In the genomic region with DNA sequence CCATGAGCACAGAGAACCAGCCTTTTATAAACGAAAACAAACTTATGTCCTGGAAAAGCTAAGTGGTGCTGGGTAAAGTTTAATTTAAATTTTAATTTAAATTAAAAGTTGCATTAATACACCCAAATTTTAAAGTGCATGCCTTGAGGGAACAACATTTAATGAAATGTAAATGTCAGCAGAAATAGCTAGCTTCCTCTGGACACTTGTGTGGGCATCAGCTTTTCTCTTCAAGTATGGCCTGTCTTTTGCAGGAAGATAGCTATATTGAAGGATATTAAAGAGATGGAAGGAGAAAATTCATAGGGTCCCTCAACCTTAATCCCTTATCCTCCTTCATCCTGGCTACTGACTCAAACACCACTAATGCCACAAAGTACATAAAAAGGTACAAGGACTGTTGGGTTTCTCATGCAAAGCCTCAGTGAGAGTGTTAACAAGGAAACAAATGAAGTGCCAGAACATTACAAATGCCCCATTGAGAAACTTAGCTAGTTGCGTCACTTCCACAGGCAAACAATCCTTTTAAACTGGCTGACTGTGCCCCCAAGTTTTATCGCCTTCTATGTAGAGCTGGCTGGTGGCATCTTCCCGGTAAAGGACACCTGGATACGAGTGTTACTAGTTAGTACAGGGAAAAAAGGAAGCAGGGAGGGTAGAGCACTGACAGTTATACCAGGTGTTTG, we compare ENCODE assay signal across 9 cellular contexts. TPM values are rescaled to one million over a fixed set of nuclear protein-coding genes. Genes with fewer than 3 reads are reported as not detected.
DNase-seq lines count a peak whose midpoint lies in the region; ATAC-seq and TF ChIP-seq lines count a peak whose summit lies in the region.
"Had no signal": no experiment of that assay in that cellular context is flagged by ENCODE, and none has a peak within 500 bp of the region (broad histone marks: within the 10 kb centered on the region; RNA-seq: fewer than 3 reads in every experiment).

No MANE protein-coding gene starts in this region.

- intact Hi-C loops in A673 (cut with micrococcal nuclease; ENCODE audit: unreplicated experiment): no loop called here

- no peak for TF ChIP-seq POLR2A in Peyer's patch (IDR thresholded peaks at IDR 0.05)

- ATAC-seq in effector memory CD8-positive, alpha-beta T cell (replicated peaks): no peak
- ATAC-seq in naive B cell (ENCODE audit: low read depth in 2 of 2): no peak
- ATAC-seq in GM18909 (IDR thresholded peaks at IDR 0.05; ENCODE audit: poor library complexity, unreplicated experiment): no peak

- H4K20me1 ChIP-seq in MM.1S (ENCODE audit: insufficient read depth, low read length): 0 out of 2 replicates have a peak, but pooled peaks cover 6% of the 10 kb centered on the region

- H3K27ac Mint-ChIP-seq in effector memory CD8-positive, alpha-beta T cell: peak overlapping the region; percentile 16 to 46
- peak overlapping the region in 4 of 6 donors; percentile 39 to 95 (median 73) for H3K27ac Mint-ChIP-seq in naive B cell

- H3K4me3 Mint-ChIP-seq in effector memory CD8-positive, alpha-beta T cell: peak overlapping the region in 1 of 2 donors; percentile 46
- no peak overlapping the region for H3K4me3 Mint-ChIP-seq in naive B cell

- no peak overlapping the region for H3K14ac ChIP-seq in neuronal stem cell (ENCODE audit: low read length)

- H2BK12ac ChIP-seq in neuronal stem cell (ENCODE audit: low read length): no peak overlapping the region

- H3K27me3 Mint-ChIP-seq in effector memory CD8-positive, alpha-beta T cell: no peaks in the 10 kb centered on the region
- H3K27me3 Mint-ChIP-seq in naive B cell: no peaks in the 10 kb centered on the region

- CTCF ChIA-PET in A673 (lab: Charles Lee): no interaction called here

- H2AK5ac ChIP-seq in neuronal stem cell (ENCODE audit: low read depth, low read length): no peak overlapping the region

- H2AFZ ChIP-seq in MM.1S (ENCODE audit: low read length): no peak overlapping the region
- H2AFZ ChIP-seq in neuronal stem cell (ENCODE audit: low read length): no peak overlapping the region

- H2BK15ac ChIP-seq in neuronal stem cell (ENCODE audit: low read length): no peak overlapping the region

- H4K8ac ChIP-seq in neuronal stem cell (ENCODE audit: low read depth, low read length): no peak overlapping the region

- no peaks in the 10 kb centered on the region for H3K36me3 ChIP-seq in A673 (ENCODE audit: insufficient read depth, low read length, poor library complexity, severe bottlenecking)
- H3K36me3 ChIP-seq in MM.1S (replicated peaks; ENCODE audit: insufficient read depth, low read length): no peaks in the 10 kb centered on the region
- H3K36me3 ChIP-seq in neuronal stem cell (replicated peaks in 1 of 2; ENCODE audit: control insufficient read depth in 2 of 2, insufficient read depth in 2 of 2, low read length in 2 of 2): peaks cover 0 to 73% of the 10 kb centered on the region in 2 donors
- no peaks in the 10 kb centered on the region for H3K36me3 ChIP-seq in Peyer's patch

- H3K4me1 ChIP-seq in A673 (ENCODE audit: insufficient read depth, low read length, poor library complexity, severe bottlenecking) (peaks cover 51% of the 10 kb centered on the region), MM.1S (ENCODE audit: low read length) (peaks cover 37% of the 10 kb centered on the region), neuronal stem cell (ENCODE audit: control insufficient read depth in 2 of 2, insufficient read depth in 1 of 2, low read depth in 1 of 2, low read length in 2 of 2) (peaks cover 25 to 45% of the 10 kb centered on the region in 2 donors), Peyer's patch (peaks cover 0 to 34% (median 4%) of the 10 kb centered on the region in 4 donors)

- WGBS in neuronal stem cell (ENCODE audit: extremely low coverage in 2 of 2, insufficient read length in 2 of 2, insufficient replicate concordance in 1 of 2), 2 donors: no CpG with 5 or more reads among the region's 5 CpGs

- peak overlapping the region; percentile 83 for H3K4me2 ChIP-seq in MM.1S (ENCODE audit: low read depth, low read length)
- H3K4me2 ChIP-seq in neuronal stem cell (ENCODE audit: insufficient read depth, low read length, poor library complexity, severe bottlenecking): no peak overlapping the region

- H3K79me1 ChIP-seq in neuronal stem cell (ENCODE audit: low read depth, low read length): no peaks in the 10 kb centered on the region

- H3K79me2 ChIP-seq in MM.1S (ENCODE audit: low read length): peaks cover 100% of the 10 kb centered on the region

- H3K9me3 ChIP-seq in A673 (ENCODE audit: low read depth, low read length, poor library complexity, severe bottlenecking) (no peaks in the 10 kb centered on the region), MM.1S (replicated peaks; ENCODE audit: insufficient read depth, low read length) (no peaks in the 10 kb centered on the region), neuronal stem cell (replicated peaks in 1 of 2; ENCODE audit: control insufficient read depth in 2 of 2, insufficient read depth in 1 of 2, low read depth in 1 of 2, low read length in 2 of 2) (no peaks in the 10 kb centered on the region), Peyer's patch (no peaks in the 10 kb centered on the region)

- no peak overlapping the region for H4K91ac ChIP-seq in neuronal stem cell (ENCODE audit: low read depth, low read length, poor library complexity)

- no peak overlapping the region for H3K23ac ChIP-seq in neuronal stem cell (ENCODE audit: low read depth, low read length, poor library complexity)

- H3K9me2 ChIP-seq in MM.1S (replicated peaks; ENCODE audit: insufficient read depth, low read length): no peaks in the 10 kb centered on the region

- TF ChIP-seq CTCF in A673 (conservative IDR thresholded peaks at IDR 0.05; ENCODE audit: low read depth, low read length) (no peak), MM.1S (IDR thresholded peaks at IDR 0.05; ENCODE audit: low read length) (no peak), Peyer's patch (IDR thresholded peaks at IDR 0.05) (no peak)

- no peaks in the 10 kb centered on the region for H3K9me3 Mint-ChIP-seq in effector memory CD8-positive, alpha-beta T cell
- no peaks in the 10 kb centered on the region for H3K9me3 Mint-ChIP-seq in naive B cell

- H3K4me3 ChIP-seq in A673 (ENCODE audit: low read depth, low read length, poor library complexity, severe bottlenecking) (no peak overlapping the region), MM.1S (ENCODE audit: low read length) (peak overlapping the region; percentile 23; the same call in 1 of the 2 replicates), neuronal stem cell (ENCODE audit: low read length in 2 of 2) (no peak overlapping the region), Peyer's patch (no peak overlapping the region)

- H3K18ac ChIP-seq in neuronal stem cell (ENCODE audit: low read length): no peak overlapping the region

- peaks cover 21% of the 10 kb centered on the region for H3F3A ChIP-seq in MM.1S (ENCODE audit: insufficient read depth, low read length)

- DNase-seq in A673 (ENCODE audit: low spot score): no peak
- no peak for DNase-seq in MM.1S
- no peak for DNase-seq in effector memory CD8-positive, alpha-beta T cell
- DNase-seq in naive B cell: no peak
- DNase-seq in neuronal stem cell (ENCODE audit: low spot score): no peak
- DNase-seq in Peyer's patch: no peak
- DNase-seq in stimulated activated CD4-positive, alpha-beta T cell treated with anti-CD3 and anti-CD28 coated beads, Interleukin-2, amount 100 ng/mL, for 48 hours: no peak
- DNase-seq: NCI-H1694 had no signal

- peaks cover 38 to 68% of the 10 kb centered on the region in 2 donors for H3K4me1 Mint-ChIP-seq in effector memory CD8-positive, alpha-beta T cell (ENCODE audit: low read depth in 2 of 2)
- H3K4me1 Mint-ChIP-seq in naive B cell: peaks cover 50 to 77% (median 63%) of the 10 kb centered on the region in 3 donors

- H3K27me3 ChIP-seq in A673 (replicated peaks; ENCODE audit: insufficient read depth, low read depth, low read length, poor library complexity): no peaks in the 10 kb centered on the region
- H3K27me3 ChIP-seq in MM.1S (replicated peaks; ENCODE audit: insufficient read depth, low read length): no peaks in the 10 kb centered on the region
- no peaks in the 10 kb centered on the region for H3K27me3 ChIP-seq in neuronal stem cell (ENCODE audit: control insufficient read depth in 3 of 3, insufficient read depth in 3 of 3, low read depth in 1 of 3, low read length in 3 of 3)
- H3K27me3 ChIP-seq in Peyer's patch: no peaks in the 10 kb centered on the region

- POLR2A ChIA-PET in A673 (lab: Charles Lee; ENCODE audit: low non-redundant PET): no interaction called here

- no peak overlapping the region for H3K4ac ChIP-seq in neuronal stem cell (ENCODE audit: low read length)

- H3K27ac ChIP-seq in A673 (ENCODE audit: low read depth, low read length, poor library complexity, severe bottlenecking) (peak overlapping the region; percentile 33), MM.1S (ENCODE audit: low read length) (peak overlapping the region; percentile 58; the same call in 1 of the 2 replicates), neuronal stem cell (replicated peaks; ENCODE audit: low read length) (no peak overlapping the region), Peyer's patch (peak overlapping the region in 2 of 4 donors; percentile 2 to 27)

- BruUV-seq in A673 (replicated peaks; lab: Mats Ljungman, UMichigan): no TSS peak

- H2BK5ac ChIP-seq in neuronal stem cell (ENCODE audit: low read length): no peak overlapping the region

- H3K9ac ChIP-seq in MM.1S (ENCODE audit: low read length): no peak overlapping the region; the same call in 1 of the 2 replicates
- H3K9ac ChIP-seq in neuronal stem cell (ENCODE audit: low read depth, low read length, poor library complexity): no peak overlapping the region

- H2BK120ac ChIP-seq in neuronal stem cell (ENCODE audit: low read depth, low read length): no peak overlapping the region

- peaks cover 36% of the 10 kb centered on the region for H3K36me3 Mint-ChIP-seq in effector memory CD8-positive, alpha-beta T cell (ENCODE audit: insufficient read depth)
- H3K36me3 Mint-ChIP-seq in naive B cell: no peaks in the 10 kb centered on the region

RNA-seq across cellular contexts. Expression of gene PHF12, which starts 14.1 kb away (rescaled TPM):
- total RNA-seq in A673 (2021) (63.3 and 73.4 TPM in 2 replicates), Peyer's patch (100 to 1,000 TPM in 1 of 4 donors, 10 to 100 TPM in 3; 54.8 to 114 (median 72.9) TPM)
- polyA plus RNA-seq in naive B cell (ENCODE audit: low read depth in 6 of 6): 10 to 100 TPM in 1 of 6 donors, 1 to 10 TPM in 4, under 1 TPM in 1; 0.71 to 11.8 (median 5.5) TPM
- 24.9 TPM for polyA plus RNA-seq in neuronal stem cell (2013, experiment 1 of 2)
- polyA plus RNA-seq in neuronal stem cell (2013, experiment 2 of 2): 24.3 TPM

RNA-seq across cellular contexts. Expression of gene DHRS13, which starts 34.3 kb away (rescaled TPM):
- 37.3 and 41.9 TPM in 2 replicates for total RNA-seq in A673 (2021)
- polyA plus RNA-seq in naive B cell (ENCODE audit: low read depth in 6 of 6): 10 to 100 TPM in 5 of 6 donors, 1 to 10 TPM in 1; 9.4 to 17.3 (median 11.5) TPM
- polyA plus RNA-seq in neuronal stem cell (2013, experiment 1 of 2): 15.4 TPM
- 14.5 TPM for polyA plus RNA-seq in neuronal stem cell (2013, experiment 2 of 2)
- total RNA-seq in Peyer's patch: 10 to 100 TPM in 1 of 4 donors, 1 to 10 TPM in 3; 3.3 to 10.0 (median 7.1) TPM

RNA-seq across cellular contexts. Expression of gene FLOT2, which starts 39.7 kb away (rescaled TPM):
- total RNA-seq in A673 (2021) (79.1 and 112 TPM in 2 replicates), Peyer's patch (10 to 100 TPM; 21.7 to 53.6 (median 41.9) TPM)
- polyA plus RNA-seq in naive B cell (ENCODE audit: low read depth in 6 of 6): 100 to 1,000 TPM; 431 to 655 (median 460) TPM
- 95.3 TPM for polyA plus RNA-seq in neuronal stem cell (2013, experiment 1 of 2)
- polyA plus RNA-seq in neuronal stem cell (2013, experiment 2 of 2): 94.8 TPM
